Comparison of ENCODE assay signal across 1 cellular context in genomic region chr11:47589504-47590025, GRCh38.
TF ChIP-seq lines count a peak whose summit lies in the region.

No MANE protein-coding gene starts in this region.

TF ChIP-seq in endothelial cell of umbilical vein, 7 proteins besides CTCF, POLR2A, EP300 and RAD21:
- no peak for TF ChIP-seq MAX (IDR thresholded peaks at IDR 0.05; ENCODE audit: insufficient read depth, insufficient read length)
- no peak for TF ChIP-seq EZH2 (IDR thresholded peaks at IDR 0.05; ENCODE audit: borderline replicate concordance, low read depth, low read length, severe bottlenecking)
- no peak for TF ChIP-seq GATA2 (IDR thresholded peaks at IDR 0.05; ENCODE audit: insufficient read depth, insufficient read length, low read depth, low read length)
- TF ChIP-seq POLR2AphosphoS5 (IDR thresholded peaks at IDR 0.05; ENCODE audit: insufficient read depth, low read depth, low read length), result no peak
- no peak for TF ChIP-seq FOS (IDR thresholded peaks at IDR 0.05; ENCODE audit: borderline replicate concordance, insufficient read depth, low read length)
- TF ChIP-seq MYC (IDR thresholded peaks at IDR 0.05; ENCODE audit: low read depth, low read length), result no peak
- no peak for TF ChIP-seq JUN (IDR thresholded peaks at IDR 0.05; ENCODE audit: borderline replicate concordance, insufficient read depth, insufficient read length, low read depth)
